28 cellular contexts compared by ENCODE assay signal in genomic region chr5:92460505-92460904, GRCh38.
DNase-seq lines count a peak whose midpoint lies in the region; ATAC-seq and TF ChIP-seq lines count a peak whose summit lies in the region.
"Had no signal": no experiment of that assay in that cellular context is flagged by ENCODE, and none has a peak within 500 bp of the region (broad histone marks: within the 10 kb centered on the region; RNA-seq: fewer than 3 reads in every experiment).

No MANE protein-coding gene starts in this region.

- POLR2A ChIA-PET in activated CD8-positive, alpha-beta T cell treated with anti-CD3 and anti-CD28 coated beads, Interleukin-2, amount 10 ng/mL, durations not matched to agents 7 days and 5 days (lab: Charles Lee): no interaction called here

- intact Hi-C loops in CD14-positive monocyte (cut with micrococcal nuclease): no loop called here

- DNase-seq in COLO829 (ENCODE audit: low spot score) (no peak), CD14-positive monocyte (ENCODE audit: low spot score) (no peak)
- DNase-seq in stimulated activated naive CD4-positive, alpha-beta T cell (lab: John Stamatoyannopoulos, UW): no peak
- DNase-seq in activated CD8-positive, alpha-beta T cell treated with anti-CD3 and anti-CD28 coated beads, Interleukin-2, amount 10 ng/mL, durations not matched to agents 7 days and 5 days: no peak
- DNase-seq: 8988T; activated CD4-positive, alpha-beta memory T cell treated with anti-CD3 and anti-CD28 coated beads, Interleukin-2, amount 10 ng/mL, durations not matched to agents 7 days and 5 days; activated CD8-positive, alpha-beta memory T cell treated with anti-CD3 and anti-CD28 coated beads, Interleukin-2, amount 50 U/mL, for 48 hours; activated naive CD4-positive, alpha-beta T cell treated with anti-CD3 and anti-CD28 coated beads, Interleukin-2, amount 50 U/mL, for 16 hours; body of pancreas; Calu3; dermis blood vessel endothelial cell; DMS79; endodermal cell; H7; Karpas-422; mesenchymal stem cell; NCI-H1417; NCI-H2029 treated with DMSO at 0.1 percent for 48 hours; NCI-H345; ovary; SHP77 had no signal

- peaks cover 0 to 2% (median 0%) of the 10 kb centered on the region in 3 donors for H3K27me3 Mint-ChIP-seq in CD14-positive monocyte (ENCODE audit: low read depth in 3 of 3)
- H3K27me3 Mint-ChIP-seq in activated CD8-positive, alpha-beta T cell treated with anti-CD3 and anti-CD28 coated beads, Interleukin-2, amount 10 ng/mL, durations not matched to agents 7 days and 5 days (ENCODE audit: low read depth): no peaks in the 10 kb centered on the region
- H3K27me3 Mint-ChIP-seq: activated CD4-positive, alpha-beta memory T cell treated with anti-CD3 and anti-CD28 coated beads, Interleukin-2, amount 10 ng/mL, durations not matched to agents 7 days and 5 days; stimulated activated naive CD8-positive, alpha-beta T cell treated with anti-CD3 and anti-CD28 coated beads, Interleukin-15, Interleukin-2, amounts not matched to agents 100 ng/mL and 50 ng/mL, for 24 hours had no signal

- peak; percentile 44 for ATAC-seq in GM18498 (IDR thresholded peaks at IDR 0.05; ENCODE audit: unreplicated experiment)
- peak; percentile 56 for ATAC-seq in GM19455 (IDR thresholded peaks at IDR 0.05; ENCODE audit: unreplicated experiment)
- ATAC-seq in HG02852 (IDR thresholded peaks at IDR 0.05; ENCODE audit: unreplicated experiment): peak; percentile 65
- peak; percentile 45 for ATAC-seq in HG03469 (IDR thresholded peaks at IDR 0.05; ENCODE audit: unreplicated experiment)
- ATAC-seq in activated CD8-positive, alpha-beta T cell treated with anti-CD3 and anti-CD28 coated beads, Interleukin-2, amount 10 ng/mL, durations not matched to agents 7 days and 5 days: no peak
- ATAC-seq: body of pancreas, left lobe of liver, Panc1 had no signal

- no peaks in the 10 kb centered on the region for H3K36me3 Mint-ChIP-seq in CD14-positive monocyte
- no peaks in the 10 kb centered on the region for H3K36me3 Mint-ChIP-seq in activated CD8-positive, alpha-beta T cell treated with anti-CD3 and anti-CD28 coated beads, Interleukin-2, amount 10 ng/mL, durations not matched to agents 7 days and 5 days (ENCODE audit: low read depth)

- H3K27ac Mint-ChIP-seq in CD14-positive monocyte: no peak overlapping the region
- no peak overlapping the region for H3K27ac Mint-ChIP-seq in activated CD8-positive, alpha-beta T cell treated with anti-CD3 and anti-CD28 coated beads, Interleukin-2, amount 10 ng/mL, durations not matched to agents 7 days and 5 days
- H3K27ac Mint-ChIP-seq: activated CD4-positive, alpha-beta memory T cell treated with anti-CD3 and anti-CD28 coated beads, Interleukin-2, amount 10 ng/mL, durations not matched to agents 7 days and 5 days; endodermal cell; stimulated activated naive CD8-positive, alpha-beta T cell treated with anti-CD3 and anti-CD28 coated beads, Interleukin-15, Interleukin-2, amounts not matched to agents 100 ng/mL and 50 ng/mL, for 24 hours had no signal

- no peak overlapping the region for H3K4me3 Mint-ChIP-seq in CD14-positive monocyte
- H3K4me3 Mint-ChIP-seq in activated CD8-positive, alpha-beta T cell treated with anti-CD3 and anti-CD28 coated beads, Interleukin-2, amount 10 ng/mL, durations not matched to agents 7 days and 5 days: no peak overlapping the region
- H3K4me3 Mint-ChIP-seq: activated CD4-positive, alpha-beta memory T cell treated with anti-CD3 and anti-CD28 coated beads, Interleukin-2, amount 10 ng/mL, durations not matched to agents 7 days and 5 days; endodermal cell; stimulated activated naive CD8-positive, alpha-beta T cell treated with anti-CD3 and anti-CD28 coated beads, Interleukin-15, Interleukin-2, amounts not matched to agents 100 ng/mL and 50 ng/mL, for 24 hours had no signal

- peaks cover 2 to 15% (median 3%) of the 10 kb centered on the region in 7 donors for H3K9me3 Mint-ChIP-seq in CD14-positive monocyte
- no peaks in the 10 kb centered on the region for H3K9me3 Mint-ChIP-seq in activated CD8-positive, alpha-beta T cell treated with anti-CD3 and anti-CD28 coated beads, Interleukin-2, amount 10 ng/mL, durations not matched to agents 7 days and 5 days (ENCODE audit: insufficient read depth)
- H3K9me3 Mint-ChIP-seq: activated CD4-positive, alpha-beta memory T cell treated with anti-CD3 and anti-CD28 coated beads, Interleukin-2, amount 10 ng/mL, durations not matched to agents 7 days and 5 days; endodermal cell; stimulated activated naive CD8-positive, alpha-beta T cell treated with anti-CD3 and anti-CD28 coated beads, Interleukin-15, Interleukin-2, amounts not matched to agents 100 ng/mL and 50 ng/mL, for 24 hours had no signal

- TF ChIP-seq CTCF in CD14-positive monocyte (IDR thresholded peaks at IDR 0.05): no peak

- H3K4me1 Mint-ChIP-seq in CD14-positive monocyte: no peaks in the 10 kb centered on the region
- H3K4me1 Mint-ChIP-seq in activated CD8-positive, alpha-beta T cell treated with anti-CD3 and anti-CD28 coated beads, Interleukin-2, amount 10 ng/mL, durations not matched to agents 7 days and 5 days (ENCODE audit: low read depth): no peaks in the 10 kb centered on the region
- H3K4me1 Mint-ChIP-seq: activated CD4-positive, alpha-beta memory T cell treated with anti-CD3 and anti-CD28 coated beads, Interleukin-2, amount 10 ng/mL, durations not matched to agents 7 days and 5 days; endodermal cell had no signal

- CTCF ChIA-PET in activated CD8-positive, alpha-beta T cell treated with anti-CD3 and anti-CD28 coated beads, Interleukin-2, amount 10 ng/mL, durations not matched to agents 7 days and 5 days (lab: Charles Lee): no interaction called here
